1 cellular context compared by ENCODE assay signal in genomic region chr15:92877000-92877399, GRCh38.
TF ChIP-seq lines count a peak whose summit lies in the region.

No MANE protein-coding gene starts in this region.

TF ChIP-seq in HepG2, 621 proteins besides CTCF, POLR2A, EP300 and RAD21:
- no peak for TF ChIP-seq SOX6 (IDR thresholded peaks at IDR 0.05)
- TF ChIP-seq SOX6 (CRISPR knock-in tag; IDR thresholded peaks at IDR 0.05) = peak; percentile 30; the same call in 1 of the 2 replicates
- TF ChIP-seq TEAD3 (CRISPR knock-in tag; optimal IDR thresholded peaks at IDR 0.05; ENCODE audit: borderline replicate concordance) = peak; percentile 80
- TF ChIP-seq ZNF556 (CRISPR knock-in tag; IDR thresholded peaks at IDR 0.05; ENCODE audit: borderline replicate concordance) = no peak
- TF ChIP-seq HDAC2 (CRISPR knock-in tag; IDR thresholded peaks at IDR 0.05) = peak; percentile 33; the same call in 1 of the 2 replicates
- 0 out of 2 replicates have a peak, but pooled peaks have one; percentile 27 for TF ChIP-seq PAXIP1 (CRISPR knock-in tag; conservative IDR thresholded peaks at IDR 0.05)
- TF ChIP-seq ZNF644 (CRISPR knock-in tag; IDR thresholded peaks at IDR 0.05; ENCODE audit: low read depth) = 0 out of 2 replicates have a peak, but pooled peaks have one; percentile 51
- TF ChIP-seq GATA4 (IDR thresholded peaks at IDR 0.05; ENCODE audit: borderline replicate concordance, low read depth) = 0 out of 2 replicates have a peak, but pooled peaks have one; percentile 30
- TF ChIP-seq ELF3 (CRISPR knock-in tag; IDR thresholded peaks at IDR 0.05) = peak; percentile 48; the same call in 1 of the 2 replicates
- no peak for TF ChIP-seq ZNF790 (CRISPR knock-in tag; IDR thresholded peaks at IDR 0.05; ENCODE audit: borderline replicate concordance)
- TF ChIP-seq GATAD2A (CRISPR knock-in tag; IDR thresholded peaks at IDR 0.05) = 0 out of 2 replicates have a peak, but pooled peaks have one; percentile 16
- TF ChIP-seq ZNF512 (CRISPR knock-in tag; IDR thresholded peaks at IDR 0.05) = no peak
- TF ChIP-seq SAP130 (CRISPR knock-in tag; IDR thresholded peaks at IDR 0.05; ENCODE audit: low read depth) = peak; percentile 45; the same call in 1 of the 2 replicates
- no peak for TF ChIP-seq IKZF5 (CRISPR knock-in tag; IDR thresholded peaks at IDR 0.05)
- peak; percentile 73 for TF ChIP-seq ZNF317 (CRISPR knock-in tag; IDR thresholded peaks at IDR 0.05)
- TF ChIP-seq ZNF674 (CRISPR knock-in tag; IDR thresholded peaks at IDR 0.05; ENCODE audit: low read depth) = no peak
- peak; percentile 85 for TF ChIP-seq PITX1 (CRISPR knock-in tag; IDR thresholded peaks at IDR 0.05)
- no peak for TF ChIP-seq ERF (CRISPR knock-in tag; IDR thresholded peaks at IDR 0.05)
- peak; percentile 79 for TF ChIP-seq SP5 (CRISPR knock-in tag; IDR thresholded peaks at IDR 0.05; ENCODE audit: borderline replicate concordance, low read depth)
- peak; percentile 13; the same call in 1 of the 2 replicates for TF ChIP-seq NCOA2 (CRISPR knock-in tag; IDR thresholded peaks at IDR 0.05)
- TF ChIP-seq RCOR2 (CRISPR knock-in tag; IDR thresholded peaks at IDR 0.05) = 0 out of 2 replicates have a peak, but pooled peaks have one; percentile 28
- TF ChIP-seq MEF2D (CRISPR knock-in tag; IDR thresholded peaks at IDR 0.05) = 0 out of 2 replicates have a peak, but pooled peaks have one; percentile 15
- TF ChIP-seq AGO1 (IDR thresholded peaks at IDR 0.05; ENCODE audit: low read depth, low read length, poor library complexity, severe bottlenecking) = no peak
- peak; percentile 80 for TF ChIP-seq ETV5 (CRISPR knock-in tag; IDR thresholded peaks at IDR 0.05; ENCODE audit: borderline replicate concordance)
- no peak for TF ChIP-seq ZNF230 (CRISPR knock-in tag; IDR thresholded peaks at IDR 0.05)
- TF ChIP-seq NR2F6 (IDR thresholded peaks at IDR 0.05) = no peak
- TF ChIP-seq NR2F6 (CRISPR knock-in tag; IDR thresholded peaks at IDR 0.05) = peak; percentile 25; the same call in 1 of the 2 replicates
- no peak for TF ChIP-seq ZBTB2 (CRISPR knock-in tag; IDR thresholded peaks at IDR 0.05; ENCODE audit: low read depth)
- peak; percentile 90 for TF ChIP-seq ZNF121 (CRISPR knock-in tag; IDR thresholded peaks at IDR 0.05)
- TF ChIP-seq CEBPG (CRISPR knock-in tag; IDR thresholded peaks at IDR 0.05) = 0 out of 2 replicates have a peak, but pooled peaks have one; percentile 40
- 0 out of 2 replicates have a peak, but pooled peaks have one; percentile 11 for TF ChIP-seq PPARG (CRISPR knock-in tag; conservative IDR thresholded peaks at IDR 0.05)
- TF ChIP-seq FOXP1 (IDR thresholded peaks at IDR 0.05) = no peak
- TF ChIP-seq FOXP1 (CRISPR knock-in tag; IDR thresholded peaks at IDR 0.05) = no peak
- no peak for TF ChIP-seq SOX13 (IDR thresholded peaks at IDR 0.05)
- peak in 1 of 2 experiments; percentile 62; a peak in 1 of 4 replicates for TF ChIP-seq SOX13 (CRISPR knock-in tag; conservative IDR thresholded peaks at IDR 0.05 in 1 of 2, IDR thresholded peaks at IDR 0.05 in 1 of 2)
- TF ChIP-seq CREB1 (IDR thresholded peaks at IDR 0.05) = no peak
- no peak for TF ChIP-seq CREB1 (CRISPR knock-in tag; IDR thresholded peaks at IDR 0.05)
- TF ChIP-seq ARID5B (CRISPR knock-in tag; IDR thresholded peaks at IDR 0.05) = peak; percentile 57; the same call in 1 of the 2 replicates
- TF ChIP-seq ZNF605 (CRISPR knock-in tag; IDR thresholded peaks at IDR 0.05) = 0 out of 2 replicates have a peak, but pooled peaks have one; percentile 45
- peak; percentile 59 for TF ChIP-seq SOX5 (CRISPR knock-in tag; IDR thresholded peaks at IDR 0.05; ENCODE audit: borderline replicate concordance)
- TF ChIP-seq RARA (CRISPR knock-in tag; IDR thresholded peaks at IDR 0.05) = 0 out of 2 replicates have a peak, but pooled peaks have one; percentile 15
